In genomic region chr4:123266221-123266620, GRCh38 we compare ENCODE assay signal across 24 cellular contexts.
"Had no signal": no experiment of that assay in that cellular context is flagged by ENCODE, and none has a peak within 500 bp of the region (broad histone marks: within the 10 kb centered on the region; RNA-seq: fewer than 3 reads in every experiment).

No MANE protein-coding gene starts in this region.

- H3K4me1 ChIP-seq: gastroesophageal sphincter, lower lobe of right lung, psoas muscle, transverse colon, vagina had no signal

- H3K4me3 ChIP-seq: dorsolateral prefrontal cortex, gastroesophageal sphincter, heart left ventricle, hepatocyte, lower lobe of right lung, psoas muscle, skin epidermis, transverse colon, vagina had no signal

- ATAC-seq: gastroesophageal sphincter; heart left ventricle; left colon; left ventricle myocardium superior; naive thymus-derived CD8-positive, alpha-beta T cell; psoas muscle; right cardiac atrium; stimulated activated naive B cell treated with anti-CD40 and anti-IgM and Interleukin-4, amounts not matched to agents 10 μg/mL and 1 μg/mL and 100 μg/mL, for 72 hours had no signal

- H3K27me3 ChIP-seq: dorsolateral prefrontal cortex, gastroesophageal sphincter, heart left ventricle, hepatocyte, transverse colon, vagina had no signal

- H3K27ac ChIP-seq: dorsolateral prefrontal cortex, gastroesophageal sphincter, heart left ventricle, hepatocyte, lower lobe of right lung, psoas muscle, skin epidermis, transverse colon, vagina had no signal

- H3K9me3 ChIP-seq: gastroesophageal sphincter, heart left ventricle, lower lobe of right lung, psoas muscle, transverse colon, vagina had no signal

- DNase-seq: dorsolateral prefrontal cortex; effector CD4-positive, alpha-beta T cell; endodermal cell; foreskin fibroblast; heart left ventricle; islet precursor cell; kidney glomerular epithelial cell; left colon; left ventricle myocardium superior; lower lobe of right lung; naive thymus-derived CD8-positive, alpha-beta T cell; nephron progenitor cell; nucleus accumbens; posterior cingulate gyrus; psoas muscle; right cardiac atrium; stimulated activated CD4-positive, alpha-beta T cell treated with anti-CD3 and anti-CD28 coated beads, Interleukin-15, amount 100 ng/mL, for 24 hours; stimulated activated CD4-positive, alpha-beta T cell treated with anti-CD3 and anti-CD28 coated beads, Interleukin-2, amount 100 ng/mL, for 48 hours; stimulated activated naive B cell treated with anti-CD40 and anti-IgM and Interleukin-4, amounts not matched to agents 10 μg/mL and 1 μg/mL and 100 μg/mL, for 72 hours; transverse colon had no signal

- H3K36me3 ChIP-seq: gastroesophageal sphincter, heart left ventricle, lower lobe of right lung, transverse colon, vagina had no signal
